9 cellular contexts compared by ENCODE assay signal in the genomic region with DNA sequence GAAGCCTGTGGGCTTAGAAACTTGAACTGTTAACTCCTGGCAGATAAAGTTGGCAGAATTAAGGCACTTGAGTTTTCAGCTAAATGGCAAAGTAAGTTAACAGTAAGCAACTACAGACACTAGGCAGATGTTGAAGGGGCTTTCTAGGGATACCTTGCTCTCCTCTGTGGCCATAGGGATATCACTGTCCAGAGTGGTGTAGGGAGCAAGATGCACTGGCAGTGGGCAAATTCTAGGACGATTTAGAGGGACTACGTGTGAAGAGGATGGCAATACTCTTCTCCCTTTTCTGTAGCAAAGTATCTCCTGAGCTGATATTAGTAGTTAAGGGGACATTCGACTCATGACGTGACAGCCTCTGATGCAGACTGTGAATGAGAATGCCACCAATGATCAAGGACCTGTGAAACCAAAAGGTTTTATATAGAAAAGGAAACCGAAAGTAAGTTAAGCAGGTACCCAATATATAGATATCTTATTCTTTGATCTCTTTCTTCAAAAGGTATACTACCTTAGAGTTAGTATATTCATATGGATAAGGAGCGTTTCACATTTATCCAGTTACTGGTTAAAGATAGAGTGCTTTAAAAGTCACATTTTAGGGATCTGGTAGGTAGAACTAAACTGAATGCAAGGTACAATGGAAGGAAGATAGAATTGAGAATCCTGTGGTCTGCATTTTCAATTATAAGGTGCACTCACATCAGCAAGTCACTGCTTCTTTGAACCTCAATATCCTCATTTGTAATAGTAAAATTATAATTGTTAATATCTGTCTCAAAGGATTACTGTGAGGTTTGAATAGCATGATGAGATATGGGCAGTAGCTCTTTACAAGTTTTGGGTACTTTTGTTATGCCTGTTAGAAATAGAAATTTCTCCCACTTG.
DNase-seq lines count a peak whose midpoint lies in the region; ATAC-seq and TF ChIP-seq lines count a peak whose summit lies in the region.
"Had no signal": no experiment of that assay in that cellular context is flagged by ENCODE, and none has a peak within 500 bp of the region (broad histone marks: within the 10 kb centered on the region; RNA-seq: fewer than 3 reads in every experiment).

No MANE protein-coding gene starts in this region.

- peaks cover 6% of the 10 kb centered on the region for H3K4me1 Mint-ChIP-seq in T-helper 17 cell
- H3K4me1 Mint-ChIP-seq in activated T-helper 1 cell treated with anti-CD3 and anti-CD28 coated beads, Interleukin-12 subunit alpha, Interleukin-12 subunit beta, Interleukin-2, Interleukin-4 antibody, amounts not matched to agents 30 ng/mL and 10 ng/mL and 1 ng/mL, durations not matched to agents 14 hours and 24 hours and 36 hours (ENCODE audit: low read depth) = peaks cover 6% of the 10 kb centered on the region

- no peaks in the 10 kb centered on the region for H3K9me3 ChIP-seq in T-helper 17 cell (ENCODE audit: control insufficient read depth, low read length, poor library complexity, severe bottlenecking)

- TF ChIP-seq CTCF in GM10248 (IDR thresholded peaks at IDR 0.05; ENCODE audit: control extremely low read depth, extremely low read depth, low read depth, missing control alignments) = no peak

- peak overlapping the region; percentile 14 for H3K27ac Mint-ChIP-seq in T-helper 17 cell
- no peak overlapping the region for H3K27ac Mint-ChIP-seq in activated T-helper 1 cell treated with anti-CD3 and anti-CD28 coated beads, Interleukin-12 subunit alpha, Interleukin-12 subunit beta, Interleukin-2, Interleukin-4 antibody, amounts not matched to agents 30 ng/mL and 10 ng/mL and 1 ng/mL, durations not matched to agents 14 hours and 24 hours and 36 hours

- no peaks in the 10 kb centered on the region for H3K36me3 Mint-ChIP-seq in T-helper 17 cell (ENCODE audit: low read depth)
- no peaks in the 10 kb centered on the region for H3K36me3 Mint-ChIP-seq in activated T-helper 1 cell treated with anti-CD3 and anti-CD28 coated beads, Interleukin-12 subunit alpha, Interleukin-12 subunit beta, Interleukin-2, Interleukin-4 antibody, amounts not matched to agents 30 ng/mL and 10 ng/mL and 1 ng/mL, durations not matched to agents 14 hours and 24 hours and 36 hours (ENCODE audit: low read depth)

- peak overlapping the region; percentile 71 for H3K4me3 Mint-ChIP-seq in T-helper 17 cell
- H3K4me3 Mint-ChIP-seq in activated T-helper 1 cell treated with anti-CD3 and anti-CD28 coated beads, Interleukin-12 subunit alpha, Interleukin-12 subunit beta, Interleukin-2, Interleukin-4 antibody, amounts not matched to agents 30 ng/mL and 10 ng/mL and 1 ng/mL, durations not matched to agents 14 hours and 24 hours and 36 hours = no peak overlapping the region

- peak; percentile 97 for ATAC-seq in GM19467 (IDR thresholded peaks at IDR 0.05; ENCODE audit: unreplicated experiment)
- ATAC-seq in HG03342 (IDR thresholded peaks at IDR 0.05; ENCODE audit: unreplicated experiment) = peak; percentile 95
- ATAC-seq in T-helper 17 cell = peak; percentile 85
- ATAC-seq in left ventricle myocardium superior = no peak

- POLR2A ChIA-PET in GM10248 (lab: Yijun Ruan, JAX) = no interaction called here

- CTCF ChIA-PET in GM10248 (lab: Yijun Ruan, JAX) = no interaction called here

- intact Hi-C loops in activated T-helper 1 cell treated with anti-CD3 and anti-CD28 coated beads, Interleukin-12 subunit alpha, Interleukin-12 subunit beta, Interleukin-2, Interleukin-4 antibody, amounts not matched to agents 30 ng/mL and 10 ng/mL and 1 ng/mL, durations not matched to agents 14 hours and 24 hours and 36 hours (cut with micrococcal nuclease) = no loop called here
- intact Hi-C loops in left ventricle myocardium superior (cut with micrococcal nuclease) = no loop called here

- DNase-seq in GM10248 (ENCODE audit: extremely low spot score) (peak; percentile 8), T-helper 17 cell (no peak), globus pallidus (ENCODE audit: low spot score) (no peak), left ventricle myocardium superior (no peak)
- no peak for DNase-seq in activated T-helper 1 cell treated with anti-CD3 and anti-CD28 coated beads, Interleukin-12 subunit alpha, Interleukin-12 subunit beta, Interleukin-2, Interleukin-4 antibody, amounts not matched to agents 30 ng/mL and 10 ng/mL and 1 ng/mL, durations not matched to agents 14 hours and 24 hours and 36 hours (ENCODE audit: low spot score)
- DNase-seq in activated CD8-positive, alpha-beta memory T cell treated with anti-CD3 and anti-CD28 coated beads, Interleukin-2, amount 50 U/mL, for 48 hours = no peak
- DNase-seq: activated CD8-positive, alpha-beta memory T cell treated with anti-CD3 and anti-CD28 coated beads, Interleukin-2, amount 50 U/mL, for 4 hours had no signal

- no peaks in the 10 kb centered on the region for H3K9me3 Mint-ChIP-seq in activated T-helper 1 cell treated with anti-CD3 and anti-CD28 coated beads, Interleukin-12 subunit alpha, Interleukin-12 subunit beta, Interleukin-2, Interleukin-4 antibody, amounts not matched to agents 30 ng/mL and 10 ng/mL and 1 ng/mL, durations not matched to agents 14 hours and 24 hours and 36 hours

- no peaks in the 10 kb centered on the region for H3K27me3 Mint-ChIP-seq in T-helper 17 cell
- no peaks in the 10 kb centered on the region for H3K27me3 Mint-ChIP-seq in activated T-helper 1 cell treated with anti-CD3 and anti-CD28 coated beads, Interleukin-12 subunit alpha, Interleukin-12 subunit beta, Interleukin-2, Interleukin-4 antibody, amounts not matched to agents 30 ng/mL and 10 ng/mL and 1 ng/mL, durations not matched to agents 14 hours and 24 hours and 36 hours (ENCODE audit: insufficient read depth)
